ENCODE assay signal across 16 cellular contexts in the genomic region with DNA sequence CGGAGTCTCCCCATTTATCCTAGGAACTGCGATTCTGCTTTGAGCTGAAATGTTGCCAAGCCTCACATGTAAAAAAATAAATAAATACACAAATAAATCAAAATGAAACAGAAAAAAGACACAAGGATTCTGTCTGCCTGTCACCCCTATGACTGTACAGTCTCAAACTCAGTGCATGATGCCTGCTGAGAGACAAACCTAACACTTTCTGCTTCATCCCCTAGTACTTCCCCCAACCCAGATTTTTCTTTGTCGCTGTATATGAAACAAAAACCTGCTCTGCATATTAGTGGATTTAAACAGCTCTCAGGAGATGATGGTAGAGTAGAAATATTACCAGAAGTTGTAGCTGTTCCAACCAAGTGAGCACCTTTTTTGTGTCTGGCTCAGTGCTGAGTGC.
DNase-seq lines count a peak whose midpoint lies in the region; ATAC-seq and TF ChIP-seq lines count a peak whose summit lies in the region.
"Had no signal": no experiment of that assay in that cellular context is flagged by ENCODE, and none has a peak within 500 bp of the region (broad histone marks: within the 10 kb centered on the region; RNA-seq: fewer than 3 reads in every experiment).

No MANE protein-coding gene starts in this region.

- H3K36me3 ChIP-seq in OCI-LY3 (replicated peaks; ENCODE audit: low read depth, low read length): no peaks in the 10 kb centered on the region
- H3K36me3 ChIP-seq: BLaER1 treated with 17β-estradiol and CSF1 and Interleukin-3, amounts not matched to agents 10 nM and 100 nM had no signal

- H3K27ac ChIP-seq in OCI-LY3 (ENCODE audit: low read length): no peak overlapping the region
- H3K27ac ChIP-seq: 22Rv1; BLaER1 treated with 17β-estradiol and CSF1 and Interleukin-3, amounts not matched to agents 10 nM and 100 nM had no signal

- peaks cover 14% of the 10 kb centered on the region for H3K4me1 ChIP-seq in OCI-LY3 (ENCODE audit: low read length)

- peak; percentile 61 to 71 for ATAC-seq in activated CD4-positive, CD25-positive, alpha-beta regulatory T cell treated with anti-CD3 and anti-CD28 coated beads, Interleukin-2, amount 50 U/mL, for 24 hours
- ATAC-seq in activated naive CD8-positive, alpha-beta T cell treated with anti-CD3 and anti-CD28 coated beads, Interleukin-2, amount 50 U/mL, for 24 hours: peak; percentile 24
- peak; percentile 25 to 51 for ATAC-seq in stimulated activated naive B cell treated with anti-CD40 and anti-IgM and Interleukin-4, amounts not matched to agents 10 μg/mL and 1 μg/mL and 100 μg/mL, for 72 hours (replicated peaks)
- no peak for ATAC-seq in omental fat pad (ENCODE audit: low FRiP score)

- H3K9me3 ChIP-seq in OCI-LY3 (ENCODE audit: insufficient read depth, low read length): no peaks in the 10 kb centered on the region

- no peak overlapping the region for H3K4me3 Mint-ChIP-seq in activated naive CD8-positive, alpha-beta T cell treated with anti-CD3 and anti-CD28 coated beads, Interleukin-2, amount 50 U/mL, for 24 hours
- H3K4me3 Mint-ChIP-seq in activated naive CD8-positive, alpha-beta T cell treated with anti-CD3 and anti-CD28 coated beads for 36 hours: no peak overlapping the region
- H3K4me3 Mint-ChIP-seq in stimulated activated naive B cell treated with anti-CD40 and anti-IgM and Interleukin-4, amounts not matched to agents 10 μg/mL and 1 μg/mL and 100 μg/mL, for 72 hours: no peak overlapping the region
- H3K4me3 Mint-ChIP-seq: CD4-positive, alpha-beta T cell; H9 had no signal

- H3K9ac ChIP-seq in OCI-LY3 (ENCODE audit: low read length): no peak overlapping the region
- H3K9ac ChIP-seq: BLaER1 treated with 17β-estradiol and CSF1 and Interleukin-3, amounts not matched to agents 10 nM and 100 nM had no signal

- no peaks in the 10 kb centered on the region for H3K27me3 Mint-ChIP-seq in activated naive CD8-positive, alpha-beta T cell treated with anti-CD3 and anti-CD28 coated beads, Interleukin-2, amount 50 U/mL, for 24 hours
- H3K27me3 Mint-ChIP-seq in activated naive CD8-positive, alpha-beta T cell treated with anti-CD3 and anti-CD28 coated beads for 36 hours: no peaks in the 10 kb centered on the region
- H3K27me3 Mint-ChIP-seq in stimulated activated naive B cell treated with anti-CD40 and anti-IgM and Interleukin-4, amounts not matched to agents 10 μg/mL and 1 μg/mL and 100 μg/mL, for 72 hours: peaks cover 0 to 4% of the 10 kb centered on the region in 2 donors
- H3K27me3 Mint-ChIP-seq: CD4-positive, alpha-beta T cell had no signal

- peak overlapping the region; percentile 24 for H3K4me2 ChIP-seq in OCI-LY3 (ENCODE audit: low read length)
- H3K4me2 ChIP-seq: BLaER1 treated with 17β-estradiol and CSF1 and Interleukin-3, amounts not matched to agents 10 nM and 100 nM had no signal

- H2AFZ ChIP-seq in OCI-LY3 (ENCODE audit: low read depth, low read length): 0 out of 2 replicates have a peak overlapping the region, but pooled peaks have one; percentile 6

- no peaks in the 10 kb centered on the region for H3K79me2 ChIP-seq in OCI-LY3 (ENCODE audit: low read length)

- no peaks in the 10 kb centered on the region for H3K27me3 ChIP-seq in OCI-LY3 (ENCODE audit: low read depth, low read length)
- H3K27me3 ChIP-seq: BLaER1 treated with 17β-estradiol and CSF1 and Interleukin-3, amounts not matched to agents 10 nM and 100 nM had no signal

- TF ChIP-seq CTCF in OCI-LY3 (IDR thresholded peaks at IDR 0.05; ENCODE audit: low read depth, low read length): no peak
- TF ChIP-seq CTCF in omental fat pad (IDR thresholded peaks at IDR 0.05): no peak

- no peaks in the 10 kb centered on the region for H3K36me3 Mint-ChIP-seq in activated naive CD8-positive, alpha-beta T cell treated with anti-CD3 and anti-CD28 coated beads, Interleukin-2, amount 50 U/mL, for 24 hours (ENCODE audit: low read depth)
- peaks cover 4% of the 10 kb centered on the region for H3K36me3 Mint-ChIP-seq in activated naive CD8-positive, alpha-beta T cell treated with anti-CD3 and anti-CD28 coated beads for 36 hours
- H3K36me3 Mint-ChIP-seq in stimulated activated naive B cell treated with anti-CD40 and anti-IgM and Interleukin-4, amounts not matched to agents 10 μg/mL and 1 μg/mL and 100 μg/mL, for 72 hours: no peaks in the 10 kb centered on the region

- no peaks in the 10 kb centered on the region for H4K20me1 ChIP-seq in OCI-LY3 (ENCODE audit: insufficient read depth, low read length)
- H4K20me1 ChIP-seq: BLaER1 treated with 17β-estradiol and CSF1 and Interleukin-3, amounts not matched to agents 10 nM and 100 nM had no signal

- no peak overlapping the region for H3K4me3 ChIP-seq in OCI-LY3 (ENCODE audit: low read length)
- H3K4me3 ChIP-seq: BLaER1 treated with 17β-estradiol and CSF1 and Interleukin-3, amounts not matched to agents 10 nM and 100 nM had no signal

- no peaks in the 10 kb centered on the region for H3K4me1 Mint-ChIP-seq in activated naive CD8-positive, alpha-beta T cell treated with anti-CD3 and anti-CD28 coated beads, Interleukin-2, amount 50 U/mL, for 24 hours
- H3K4me1 Mint-ChIP-seq in activated naive CD8-positive, alpha-beta T cell treated with anti-CD3 and anti-CD28 coated beads for 36 hours: peaks cover 7% of the 10 kb centered on the region
- peaks cover 2 to 6% of the 10 kb centered on the region in 2 donors for H3K4me1 Mint-ChIP-seq in stimulated activated naive B cell treated with anti-CD40 and anti-IgM and Interleukin-4, amounts not matched to agents 10 μg/mL and 1 μg/mL and 100 μg/mL, for 72 hours
- H3K4me1 Mint-ChIP-seq: H9 had no signal

- no peak overlapping the region for H3K27ac Mint-ChIP-seq in activated naive CD8-positive, alpha-beta T cell treated with anti-CD3 and anti-CD28 coated beads, Interleukin-2, amount 50 U/mL, for 24 hours
- H3K27ac Mint-ChIP-seq in activated naive CD8-positive, alpha-beta T cell treated with anti-CD3 and anti-CD28 coated beads for 36 hours: no peak overlapping the region
- H3K27ac Mint-ChIP-seq in stimulated activated naive B cell treated with anti-CD40 and anti-IgM and Interleukin-4, amounts not matched to agents 10 μg/mL and 1 μg/mL and 100 μg/mL, for 72 hours: no peak overlapping the region
- H3K27ac Mint-ChIP-seq: CD4-positive, alpha-beta T cell; H9 had no signal

- DNase-seq in activated CD4-positive, CD25-positive, alpha-beta regulatory T cell (lab: John Stamatoyannopoulos, UW): no peak
- no peak for DNase-seq in activated naive CD8-positive, alpha-beta T cell treated with anti-CD3 and anti-CD28 coated beads, Interleukin-2, amount 50 U/mL, for 24 hours
- no peak for DNase-seq in activated naive CD8-positive, alpha-beta T cell treated with anti-CD3 and anti-CD28 coated beads for 36 hours
- DNase-seq in stimulated activated naive B cell treated with anti-CD40 and anti-IgM and Interleukin-4, amounts not matched to agents 10 μg/mL and 1 μg/mL and 100 μg/mL, for 72 hours: no peak
- DNase-seq in NCI-H146 (lab: John Stamatoyannopoulos, UW): no peak
- no peak for DNase-seq in omental fat pad (ENCODE audit: low spot score)
- DNase-seq: AML-193; Calu3; CD4-positive, alpha-beta T cell; DMS79; GOT3; H9 had no signal

- H3K9me3 Mint-ChIP-seq in activated naive CD8-positive, alpha-beta T cell treated with anti-CD3 and anti-CD28 coated beads, Interleukin-2, amount 50 U/mL, for 24 hours: peaks cover 13% of the 10 kb centered on the region
- H3K9me3 Mint-ChIP-seq in activated naive CD8-positive, alpha-beta T cell treated with anti-CD3 and anti-CD28 coated beads for 36 hours: peaks cover 2% of the 10 kb centered on the region
- peaks cover 7 to 8% of the 10 kb centered on the region in 2 donors for H3K9me3 Mint-ChIP-seq in stimulated activated naive B cell treated with anti-CD40 and anti-IgM and Interleukin-4, amounts not matched to agents 10 μg/mL and 1 μg/mL and 100 μg/mL, for 72 hours
- H3K9me3 Mint-ChIP-seq: CD4-positive, alpha-beta T cell had no signal
